ENCODE assay signal across 8 cellular contexts in the genomic region with DNA sequence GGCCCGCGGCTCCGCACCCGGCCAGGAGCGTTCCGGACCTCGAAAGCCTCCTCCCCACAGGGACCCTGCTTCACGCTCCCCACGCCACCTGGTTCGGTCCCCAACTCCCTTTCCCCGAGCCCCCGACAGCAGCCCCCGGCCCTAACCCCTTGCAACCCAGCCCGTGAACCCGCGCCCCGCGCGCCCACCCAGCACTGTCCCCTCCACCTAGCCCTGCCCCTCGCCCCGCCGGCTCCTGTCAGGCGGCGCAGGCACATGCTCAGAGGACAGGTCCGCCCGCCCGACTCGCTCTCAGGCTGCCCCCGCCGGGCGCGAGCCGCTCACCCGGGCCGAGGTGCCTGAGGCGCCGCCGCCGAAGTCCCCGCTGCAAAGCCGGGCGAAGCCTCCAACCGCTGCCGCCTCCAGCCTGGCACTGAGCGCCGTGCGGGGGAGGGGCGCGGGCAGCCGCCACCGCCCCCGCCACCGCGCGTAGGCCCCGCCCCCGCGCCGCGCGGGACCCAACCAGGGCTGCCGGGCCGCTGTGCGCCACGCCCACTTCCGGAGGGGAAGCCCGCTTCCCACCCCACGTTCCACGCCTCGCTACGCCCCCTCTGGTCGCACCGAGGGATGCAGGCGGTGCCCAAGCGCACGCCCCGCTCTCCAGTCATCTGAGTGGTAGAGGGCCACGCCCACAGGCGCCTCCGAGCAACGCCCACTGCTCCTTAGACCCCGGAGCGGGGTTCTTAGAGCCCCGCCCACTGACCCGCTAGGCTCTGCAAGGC. TPM values are rescaled to one million over a fixed set of nuclear protein-coding genes. Genes with fewer than 3 reads are reported as not detected.
DNase-seq lines count a peak whose midpoint lies in the region; ATAC-seq, FAIRE-seq and TF ChIP-seq lines count a peak whose summit lies in the region.

Gene CORO1C (minus strand): TSS at position 414 of the 761 bp plus-strand sequence. CDS start 30,200 bp downstream, outside the sequence.

- H3K9me2 ChIP-seq in OCI-LY1 (ENCODE audit: low read depth, low read length): no peaks in the 10 kb centered on the region

- H3K27me3 ChIP-seq in HUES6 (ENCODE audit: control insufficient read depth, insufficient read depth, low read length) (no peaks in the 10 kb centered on the region), OCI-LY1 (ENCODE audit: insufficient read depth, low read length) (no peaks in the 10 kb centered on the region), mononuclear cell (ENCODE audit: insufficient read depth, low read length) (no peaks in the 10 kb centered on the region)

- H3K36me3 ChIP-seq in HUES6 (ENCODE audit: control insufficient read depth, insufficient read depth, low read length) (no peaks in the 10 kb centered on the region; the same call in 1 of the 2 replicates), OCI-LY1 (ENCODE audit: insufficient read depth, low read length) (no peaks in the 10 kb centered on the region; the same call in 1 of the 2 replicates)

- H3K9ac ChIP-seq in HUES6 (ENCODE audit: low read length): peak within 1 kb of the TSS; percentile 91
- H3K9ac ChIP-seq in OCI-LY1 (ENCODE audit: low read length): peak within 1 kb of the TSS; percentile 88

- H3K4me1 ChIP-seq in HUES6 (ENCODE audit: control insufficient read depth, insufficient read depth, low read length) (peaks cover 29% of the 10 kb centered on the region), OCI-LY1 (ENCODE audit: insufficient read depth, low read length, severe bottlenecking) (peaks cover 27% of the 10 kb centered on the region), mononuclear cell (ENCODE audit: insufficient read depth, low read length) (peaks cover 58% of the 10 kb centered on the region)

- no peaks in the 10 kb centered on the region for H3K79me2 ChIP-seq in OCI-LY1 (ENCODE audit: insufficient read depth, low read length)

- no peak within 1 kb of the TSS for H2AFZ ChIP-seq in OCI-LY1 (ENCODE audit: low read length)

- peak within 1 kb of the TSS; percentile 86 for H3K4me2 ChIP-seq in OCI-LY1 (ENCODE audit: low read length)

- H4K20me1 ChIP-seq in OCI-LY1 (ENCODE audit: insufficient read depth, low read length): no peaks in the 10 kb centered on the region

- H3K4me3 ChIP-seq in HUES6 (ENCODE audit: low read depth, low read length): peak within 1 kb of the TSS; percentile 76
- H3K4me3 ChIP-seq in OCI-LY1 (ENCODE audit: low read depth, low read length, poor library complexity, severe bottlenecking): peak within 1 kb of the TSS; percentile 93
- H3K4me3 ChIP-seq in mononuclear cell (ENCODE audit: low read length): peak within 1 kb of the TSS; percentile 63

- H3K27ac ChIP-seq in HUES6 (ENCODE audit: low read depth, low read length) (peak within 1 kb of the TSS; percentile 89), OCI-LY1 (ENCODE audit: low read depth, low read length, poor library complexity, severe bottlenecking) (peak within 1 kb of the TSS; percentile 66)

- FAIRE-seq in D721Med (lab: Jason Lieb, UNC): no peak

- no peaks in the 10 kb centered on the region for H3F3A ChIP-seq in OCI-LY1 (ENCODE audit: insufficient read depth, low read length)

- H3K9me3 ChIP-seq in HUES6 (ENCODE audit: control insufficient read depth, insufficient read depth, low read depth, low read length) (no peaks in the 10 kb centered on the region), OCI-LY1 (ENCODE audit: low read length) (no peaks in the 10 kb centered on the region), mononuclear cell (ENCODE audit: low read depth, low read length) (no peaks in the 10 kb centered on the region)

- peak; percentile 70 for ATAC-seq in GM21423 (IDR thresholded peaks at IDR 0.05; ENCODE audit: unreplicated experiment)

- TF ChIP-seq CTCF in D721Med (IDR thresholded peaks at IDR 0.05; ENCODE audit: insufficient read depth, missing control alignments): peak; percentile 42
- peak; percentile 58 for TF ChIP-seq CTCF in OCI-LY1 (IDR thresholded peaks at IDR 0.05; ENCODE audit: low read length)

- peak; percentile 73 for DNase-seq in D721Med (ENCODE audit: insufficient read length, low spot score)
- peak; percentile 91 for DNase-seq in activated T-cell treated with anti-CD3 and anti-CD28 coated beads for 1 hour (ENCODE audit: low read depth)
- peak; percentile 81 for DNase-seq in epidermal melanocyte (ENCODE audit: insufficient read length, low spot score)
- DNase-seq in stimulated activated CD8-positive, alpha-beta memory T cell treated with anti-CD3 and anti-CD28 coated beads, Interleukin-4, amount 100 ng/mL, for 1 hour (ENCODE audit: low read depth in 2 of 2, low spot score in 1 of 2): peak; percentile 85 to 88

RNA-seq across cellular contexts. Expression of gene CORO1C, which starts in this region (rescaled TPM):
- total RNA-seq in mononuclear cell: 86.3 TPM

Comparison
In these comparisons a context has a peak if more than half of its experiments do, and no peak if none do; other contexts are left out.
1. Peak in every context shown above with its lines: DNase-seq, ATAC-seq, H3K4me3 ChIP-seq and H3K27ac ChIP-seq.